1 cellular context compared by ENCODE assay signal in the genomic region with DNA sequence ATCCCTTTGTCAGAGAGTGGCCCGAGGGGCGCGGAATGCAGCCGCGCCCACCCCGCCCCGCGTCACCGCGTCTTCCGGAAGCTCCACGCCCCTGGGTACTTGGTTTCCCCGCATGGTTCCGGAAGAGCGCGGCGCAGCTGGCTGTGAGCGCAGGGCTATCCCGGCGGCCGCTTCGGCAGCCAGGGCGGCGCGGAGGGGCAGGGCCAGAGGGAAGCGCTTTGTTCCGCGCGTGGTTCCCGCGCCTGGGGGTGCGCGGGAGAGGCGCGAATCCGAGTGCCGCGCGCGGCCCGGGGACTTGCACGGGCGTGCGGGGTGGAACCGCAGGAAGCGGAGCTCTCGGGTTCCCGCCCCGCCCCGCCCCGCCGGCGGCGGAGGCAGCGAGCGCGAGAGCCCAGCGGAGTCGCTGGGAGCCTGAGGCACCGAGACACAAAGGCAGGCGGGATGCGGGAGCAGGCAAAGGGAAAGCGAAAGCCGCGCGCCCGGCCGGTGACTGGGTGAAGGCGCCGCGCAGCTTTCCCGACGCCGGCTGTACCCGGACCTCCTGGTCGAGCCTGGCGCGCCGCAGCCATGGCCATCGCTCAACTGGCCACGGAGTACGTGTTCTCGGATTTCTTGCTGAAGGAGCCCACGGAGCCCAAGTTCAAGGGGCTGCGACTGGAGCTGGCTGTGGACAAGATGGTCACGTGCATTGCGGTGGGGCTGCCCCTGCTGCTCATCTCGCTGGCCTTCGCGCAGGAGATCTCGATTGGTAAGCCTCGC.
TF ChIP-seq lines count a peak whose summit lies in the region.

A gene with protein sequence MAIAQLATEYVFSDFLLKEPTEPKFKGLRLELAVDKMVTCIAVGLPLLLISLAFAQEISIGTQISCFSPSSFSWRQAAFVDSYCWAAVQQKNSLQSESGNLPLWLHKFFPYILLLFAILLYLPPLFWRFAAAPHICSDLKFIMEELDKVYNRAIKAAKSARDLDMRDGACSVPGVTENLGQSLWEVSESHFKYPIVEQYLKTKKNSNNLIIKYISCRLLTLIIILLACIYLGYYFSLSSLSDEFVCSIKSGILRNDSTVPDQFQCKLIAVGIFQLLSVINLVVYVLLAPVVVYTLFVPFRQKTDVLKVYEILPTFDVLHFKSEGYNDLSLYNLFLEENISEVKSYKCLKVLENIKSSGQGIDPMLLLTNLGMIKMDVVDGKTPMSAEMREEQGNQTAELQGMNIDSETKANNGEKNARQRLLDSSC (plus strand): TSS at position 96 of the 759 bp plus-strand sequence. CDS start 472 bp downstream, at position 568.

TF ChIP-seq in HepG2, 621 proteins besides CTCF, POLR2A, EP300 and RAD21 (continued from another document and continues in another):
- TF ChIP-seq, protein P1, sequence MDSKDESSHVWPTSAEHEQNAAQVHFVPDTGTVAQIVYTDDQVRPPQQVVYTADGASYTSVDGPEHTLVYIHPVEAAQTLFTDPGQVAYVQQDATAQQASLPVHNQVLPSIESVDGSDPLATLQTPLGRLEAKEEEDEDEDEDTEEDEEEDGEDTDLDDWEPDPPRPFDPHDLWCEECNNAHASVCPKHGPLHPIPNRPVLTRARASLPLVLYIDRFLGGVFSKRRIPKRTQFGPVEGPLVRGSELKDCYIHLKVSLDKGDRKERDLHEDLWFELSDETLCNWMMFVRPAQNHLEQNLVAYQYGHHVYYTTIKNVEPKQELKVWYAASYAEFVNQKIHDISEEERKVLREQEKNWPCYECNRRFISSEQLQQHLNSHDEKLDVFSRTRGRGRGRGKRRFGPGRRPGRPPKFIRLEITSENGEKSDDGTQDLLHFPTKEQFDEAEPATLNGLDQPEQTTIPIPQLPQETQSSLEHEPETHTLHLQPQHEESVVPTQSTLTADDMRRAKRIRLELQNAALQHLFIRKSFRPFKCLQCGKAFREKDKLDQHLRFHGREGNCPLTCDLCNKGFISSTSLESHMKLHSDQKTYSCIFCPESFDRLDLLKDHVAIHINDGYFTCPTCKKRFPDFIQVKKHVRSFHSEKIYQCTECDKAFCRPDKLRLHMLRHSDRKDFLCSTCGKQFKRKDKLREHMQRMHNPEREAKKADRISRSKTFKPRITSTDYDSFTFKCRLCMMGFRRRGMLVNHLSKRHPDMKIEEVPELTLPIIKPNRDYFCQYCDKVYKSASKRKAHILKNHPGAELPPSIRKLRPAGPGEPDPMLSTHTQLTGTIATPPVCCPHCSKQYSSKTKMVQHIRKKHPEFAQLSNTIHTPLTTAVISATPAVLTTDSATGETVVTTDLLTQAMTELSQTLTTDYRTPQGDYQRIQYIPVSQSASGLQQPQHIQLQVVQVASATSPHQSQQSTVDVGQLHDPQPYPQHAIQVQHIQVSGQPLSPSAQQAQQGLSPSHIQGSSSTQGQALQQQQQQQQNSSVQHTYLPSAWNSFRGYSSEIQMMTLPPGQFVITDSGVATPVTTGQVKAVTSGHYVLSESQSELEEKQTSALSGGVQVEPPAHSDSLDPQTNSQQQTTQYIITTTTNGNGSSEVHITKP (CRISPR knock-in tag; IDR thresholded peaks at IDR 0.05; ENCODE audit: low read depth): no peak
- no peak for TF ChIP-seq SNAI1 (CRISPR knock-in tag; IDR thresholded peaks at IDR 0.05; ENCODE audit: borderline replicate concordance)
- no peak for TF ChIP-seq TP53 (CRISPR knock-in tag; conservative IDR thresholded peaks at IDR 0.05)
- TF ChIP-seq HOXA5 (CRISPR knock-in tag; IDR thresholded peaks at IDR 0.05): no peak; the same call in 1 of the 2 replicates
- TF ChIP-seq NAIF1 (CRISPR knock-in tag; IDR thresholded peaks at IDR 0.05; ENCODE audit: borderline replicate concordance): no peak
- TF ChIP-seq, protein P2, sequence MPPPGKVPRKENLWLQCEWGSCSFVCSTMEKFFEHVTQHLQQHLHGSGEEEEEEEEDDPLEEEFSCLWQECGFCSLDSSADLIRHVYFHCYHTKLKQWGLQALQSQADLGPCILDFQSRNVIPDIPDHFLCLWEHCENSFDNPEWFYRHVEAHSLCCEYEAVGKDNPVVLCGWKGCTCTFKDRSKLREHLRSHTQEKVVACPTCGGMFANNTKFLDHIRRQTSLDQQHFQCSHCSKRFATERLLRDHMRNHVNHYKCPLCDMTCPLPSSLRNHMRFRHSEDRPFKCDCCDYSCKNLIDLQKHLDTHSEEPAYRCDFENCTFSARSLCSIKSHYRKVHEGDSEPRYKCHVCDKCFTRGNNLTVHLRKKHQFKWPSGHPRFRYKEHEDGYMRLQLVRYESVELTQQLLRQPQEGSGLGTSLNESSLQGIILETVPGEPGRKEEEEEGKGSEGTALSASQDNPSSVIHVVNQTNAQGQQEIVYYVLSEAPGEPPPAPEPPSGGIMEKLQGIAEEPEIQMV (CRISPR knock-in tag; IDR thresholded peaks at IDR 0.05; ENCODE audit: low read depth): no peak
- TF ChIP-seq HMGA1 (CRISPR knock-in tag; conservative IDR thresholded peaks at IDR 0.05): no peak
- no peak for TF ChIP-seq PRPF4 (IDR thresholded peaks at IDR 0.05; ENCODE audit: low read depth, low read length, poor library complexity, severe bottlenecking)
- TF ChIP-seq, protein P3, sequence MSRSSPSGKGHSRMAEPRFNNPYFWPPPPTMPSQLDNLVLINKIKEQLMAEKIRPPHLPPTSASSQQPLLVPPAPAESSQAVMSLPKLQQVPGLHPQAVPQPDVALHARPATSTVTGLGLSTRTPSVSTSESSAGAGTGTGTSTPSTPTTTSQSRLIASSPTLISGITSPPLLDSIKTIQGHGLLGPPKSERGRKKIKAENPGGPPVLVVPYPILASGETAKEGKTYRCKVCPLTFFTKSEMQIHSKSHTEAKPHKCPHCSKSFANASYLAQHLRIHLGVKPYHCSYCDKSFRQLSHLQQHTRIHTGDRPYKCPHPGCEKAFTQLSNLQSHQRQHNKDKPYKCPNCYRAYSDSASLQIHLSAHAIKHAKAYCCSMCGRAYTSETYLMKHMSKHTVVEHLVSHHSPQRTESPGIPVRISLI (CRISPR knock-in tag; IDR thresholded peaks at IDR 0.05; ENCODE audit: borderline replicate concordance): no peak
- TF ChIP-seq CHD4 (IDR thresholded peaks at IDR 0.05; ENCODE audit: borderline replicate concordance, low read length): no peak
- peak; percentile 83; the same call in 1 of the 2 replicates for TF ChIP-seq KDM5B (CRISPR knock-in tag; IDR thresholded peaks at IDR 0.05; ENCODE audit: borderline replicate concordance)
- no peak for TF ChIP-seq SYNCRIP (IDR thresholded peaks at IDR 0.05; ENCODE audit: insufficient read depth, low read depth, low read length)
- TF ChIP-seq ZNF614 (CRISPR knock-in tag; IDR thresholded peaks at IDR 0.05; ENCODE audit: borderline replicate concordance): no peak
- TF ChIP-seq ELF4 (CRISPR knock-in tag; IDR thresholded peaks at IDR 0.05; ENCODE audit: borderline replicate concordance): peak; percentile 8
- TF ChIP-seq, protein P4, sequence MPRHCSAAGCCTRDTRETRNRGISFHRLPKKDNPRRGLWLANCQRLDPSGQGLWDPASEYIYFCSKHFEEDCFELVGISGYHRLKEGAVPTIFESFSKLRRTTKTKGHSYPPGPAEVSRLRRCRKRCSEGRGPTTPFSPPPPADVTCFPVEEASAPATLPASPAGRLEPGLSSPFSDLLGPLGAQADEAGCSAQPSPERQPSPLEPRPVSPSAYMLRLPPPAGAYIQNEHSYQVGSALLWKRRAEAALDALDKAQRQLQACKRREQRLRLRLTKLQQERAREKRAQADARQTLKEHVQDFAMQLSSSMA (CRISPR knock-in tag; IDR thresholded peaks at IDR 0.05): no peak
- TF ChIP-seq ZNF335 (CRISPR knock-in tag; IDR thresholded peaks at IDR 0.05): 0 out of 2 replicates have a peak, but pooled peaks have one; percentile 58
- no peak for TF ChIP-seq PHF5A (CRISPR knock-in tag; IDR thresholded peaks at IDR 0.05; ENCODE audit: low read depth, unreplicated experiment)
- TF ChIP-seq KIAA2018 (CRISPR knock-in tag; IDR thresholded peaks at IDR 0.05; ENCODE audit: borderline replicate concordance): 0 out of 2 replicates have a peak, but pooled peaks have one; percentile 82
- TF ChIP-seq, protein P5, sequence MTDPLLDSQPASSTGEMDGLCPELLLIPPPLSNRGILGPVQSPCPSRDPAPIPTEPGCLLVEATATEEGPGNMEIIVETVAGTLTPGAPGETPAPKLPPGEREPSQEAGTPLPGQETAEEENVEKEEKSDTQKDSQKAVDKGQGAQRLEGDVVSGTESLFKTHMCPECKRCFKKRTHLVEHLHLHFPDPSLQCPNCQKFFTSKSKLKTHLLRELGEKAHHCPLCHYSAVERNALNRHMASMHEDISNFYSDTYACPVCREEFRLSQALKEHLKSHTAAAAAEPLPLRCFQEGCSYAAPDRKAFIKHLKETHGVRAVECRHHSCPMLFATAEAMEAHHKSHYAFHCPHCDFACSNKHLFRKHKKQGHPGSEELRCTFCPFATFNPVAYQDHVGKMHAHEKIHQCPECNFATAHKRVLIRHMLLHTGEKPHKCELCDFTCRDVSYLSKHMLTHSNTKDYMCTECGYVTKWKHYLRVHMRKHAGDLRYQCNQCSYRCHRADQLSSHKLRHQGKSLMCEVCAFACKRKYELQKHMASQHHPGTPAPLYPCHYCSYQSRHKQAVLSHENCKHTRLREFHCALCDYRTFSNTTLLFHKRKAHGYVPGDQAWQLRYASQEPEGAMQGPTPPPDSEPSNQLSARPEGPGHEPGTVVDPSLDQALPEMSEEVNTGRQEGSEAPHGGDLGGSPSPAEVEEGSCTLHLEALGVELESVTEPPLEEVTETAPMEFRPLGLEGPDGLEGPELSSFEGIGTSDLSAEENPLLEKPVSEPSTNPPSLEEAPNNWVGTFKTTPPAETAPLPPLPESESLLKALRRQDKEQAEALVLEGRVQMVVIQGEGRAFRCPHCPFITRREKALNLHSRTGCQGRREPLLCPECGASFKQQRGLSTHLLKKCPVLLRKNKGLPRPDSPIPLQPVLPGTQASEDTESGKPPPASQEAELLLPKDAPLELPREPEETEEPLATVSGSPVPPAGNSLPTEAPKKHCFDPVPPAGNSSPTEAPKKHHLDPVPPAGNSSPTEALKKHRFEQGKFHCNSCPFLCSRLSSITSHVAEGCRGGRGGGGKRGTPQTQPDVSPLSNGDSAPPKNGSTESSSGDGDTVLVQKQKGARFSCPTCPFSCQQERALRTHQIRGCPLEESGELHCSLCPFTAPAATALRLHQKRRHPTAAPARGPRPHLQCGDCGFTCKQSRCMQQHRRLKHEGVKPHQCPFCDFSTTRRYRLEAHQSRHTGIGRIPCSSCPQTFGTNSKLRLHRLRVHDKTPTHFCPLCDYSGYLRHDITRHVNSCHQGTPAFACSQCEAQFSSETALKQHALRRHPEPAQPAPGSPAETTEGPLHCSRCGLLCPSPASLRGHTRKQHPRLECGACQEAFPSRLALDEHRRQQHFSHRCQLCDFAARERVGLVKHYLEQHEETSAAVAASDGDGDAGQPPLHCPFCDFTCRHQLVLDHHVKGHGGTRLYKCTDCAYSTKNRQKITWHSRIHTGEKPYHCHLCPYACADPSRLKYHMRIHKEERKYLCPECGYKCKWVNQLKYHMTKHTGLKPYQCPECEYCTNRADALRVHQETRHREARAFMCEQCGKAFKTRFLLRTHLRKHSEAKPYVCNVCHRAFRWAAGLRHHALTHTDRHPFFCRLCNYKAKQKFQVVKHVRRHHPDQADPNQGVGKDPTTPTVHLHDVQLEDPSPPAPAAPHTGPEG (CRISPR knock-in tag; IDR thresholded peaks at IDR 0.05): peak; percentile 90
- no peak for TF ChIP-seq ZNF136 (CRISPR knock-in tag; IDR thresholded peaks at IDR 0.05; ENCODE audit: low read depth)
- peak; percentile 32; the same call in 1 of the 2 replicates for TF ChIP-seq ZIK1 (CRISPR knock-in tag; IDR thresholded peaks at IDR 0.05; ENCODE audit: borderline replicate concordance, low read depth)
- no peak for TF ChIP-seq NFATC3 (CRISPR knock-in tag; IDR thresholded peaks at IDR 0.05)
- TF ChIP-seq ZNF510 (CRISPR knock-in tag; IDR thresholded peaks at IDR 0.05; ENCODE audit: low read depth): no peak
- 0 out of 2 replicates have a peak, but pooled peaks have one; percentile 62 for TF ChIP-seq ZNF724P (CRISPR knock-in tag; IDR thresholded peaks at IDR 0.05; ENCODE audit: borderline replicate concordance)
